ENCODE assay signal across 19 cellular contexts in the genomic region with DNA sequence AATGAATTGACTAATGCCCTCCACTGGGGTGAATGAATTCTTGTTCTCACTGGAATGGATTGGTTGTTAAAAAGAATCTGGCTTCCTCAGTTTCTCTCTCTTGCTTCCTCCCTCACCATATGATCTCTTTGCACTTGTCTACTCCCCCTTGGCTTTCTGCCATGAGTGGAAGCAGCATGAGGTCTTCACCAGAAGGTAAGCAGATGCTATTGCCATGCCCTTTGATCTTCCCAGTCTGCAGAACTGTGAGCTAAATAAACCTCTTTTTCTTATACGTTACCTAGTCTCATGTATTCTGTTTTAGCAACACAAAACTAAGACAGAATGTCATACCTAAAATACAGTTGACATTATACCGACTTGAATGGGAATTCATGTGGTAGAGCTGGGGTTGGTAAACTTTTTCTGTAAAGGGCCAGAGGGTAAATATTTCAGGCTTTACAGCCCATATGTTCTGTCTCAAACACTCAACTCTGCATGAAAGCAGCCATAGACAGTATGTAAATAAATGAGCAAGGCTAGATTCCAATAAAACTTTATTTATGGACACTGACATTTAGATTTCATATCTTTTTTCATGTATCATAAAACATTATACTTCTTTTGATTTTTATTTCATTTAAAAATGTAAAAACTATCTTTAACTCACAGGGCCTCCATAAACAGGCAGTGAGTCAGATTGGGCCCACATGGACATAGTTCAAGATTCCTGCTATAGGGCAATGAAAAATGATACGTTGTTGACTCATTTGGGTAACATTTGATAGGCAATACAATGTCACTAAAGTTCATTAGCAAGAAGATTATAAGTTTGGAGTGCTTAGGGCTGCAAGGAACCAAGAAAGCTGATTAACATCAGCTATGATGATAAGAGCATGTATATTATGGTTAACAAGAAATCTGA.
"Had no signal": no experiment of that assay in that cellular context is flagged by ENCODE, and none has a peak within 500 bp of the region (broad histone marks: within the 10 kb centered on the region; RNA-seq: fewer than 3 reads in every experiment).

No MANE protein-coding gene starts in this region.

- H3K9ac ChIP-seq: neural progenitor cell had no signal

- H3K27ac ChIP-seq: ascending aorta, neural progenitor cell, prostate gland, right atrium auricular region, skin epidermis, testis, upper lobe of left lung had no signal

- H3K9me3 ChIP-seq: ascending aorta, prostate gland, right atrium auricular region, testis, upper lobe of left lung had no signal

- H3K36me3 ChIP-seq: ascending aorta, neural progenitor cell, prostate gland, right atrium auricular region, upper lobe of left lung had no signal

- ATAC-seq: esophagus mucosa; stimulated activated effector memory CD8-positive, alpha-beta T cell treated with anti-CD3 and anti-CD28 coated beads, Interleukin-12 subunit alpha, Interleukin-12 subunit beta, amount 100 ng/mL, for 72 hours had no signal

- DNase-seq: activated CD4-positive, alpha-beta T cell treated with anti-CD3 and anti-CD28 coated beads, Interleukin-2, amount 50 U/mL, for 1 hour; activated CD8-positive, alpha-beta memory T cell treated with anti-CD3 and anti-CD28 coated beads for 24 hours; activated CD8-positive, alpha-beta memory T cell treated with anti-CD3 and anti-CD28 coated beads, Interleukin-2, amount 50 U/mL, for 48 hours; activated effector memory CD4-positive, alpha-beta T cell treated with Interleukin-2 at 50 U/mL for 16 hours; activated T-cell treated with anti-CD3 and anti-CD28 coated beads, Interleukin-2, amount 50 U/mL, for 48 hours; effector CD4-positive, alpha-beta T cell; naive B cell; stimulated activated CD4-positive, alpha-beta T cell treated with anti-CD3 and anti-CD28 coated beads, Interleukin-4, amount 100 ng/mL, for 1 hour; T-helper 1 cell; T-helper 9 cell; testis; upper lobe of left lung had no signal

- H3K4me1 ChIP-seq: ascending aorta, neural progenitor cell had no signal

- H3K27me3 ChIP-seq: ascending aorta, neural progenitor cell, right atrium auricular region, testis, upper lobe of left lung had no signal

- H3K4me3 ChIP-seq: ascending aorta, neural progenitor cell, prostate gland, right atrium auricular region, skin epidermis, testis, upper lobe of left lung had no signal

- H2AFZ ChIP-seq: neural progenitor cell had no signal

- H3K4me2 ChIP-seq: neural progenitor cell had no signal
